2 cellular contexts compared by ENCODE assay signal in genomic region chr1:184310157-184310819, GRCh38.
TF ChIP-seq lines count a peak whose summit lies in the region.

No MANE protein-coding gene starts in this region.

TF ChIP-seq in H1, 55 proteins besides CTCF, POLR2A, EP300 and RAD21 (continued from another document):
- TF ChIP-seq CBX5 (IDR thresholded peaks at IDR 0.05; ENCODE audit: low read depth, low read length): no peak
- TF ChIP-seq SAP30 (IDR thresholded peaks at IDR 0.05; ENCODE audit: insufficient read depth, insufficient replicate concordance, low read length): no peak
- no peak for TF ChIP-seq RBBP5 (IDR thresholded peaks at IDR 0.05; ENCODE audit: borderline replicate concordance, low read depth, low read length)
- TF ChIP-seq SIRT6 (IDR thresholded peaks at IDR 0.05; ENCODE audit: low read length): no peak
- TF ChIP-seq POLR2AphosphoS5 (IDR thresholded peaks at IDR 0.05; ENCODE audit: low read depth, low read length): no peak
- TF ChIP-seq USF2 (IDR thresholded peaks at IDR 0.05; ENCODE audit: low read length): no peak
- no peak for TF ChIP-seq RNF2 (IDR thresholded peaks at IDR 0.05; ENCODE audit: borderline replicate concordance, low read depth, low read length, missing control alignments, poor library complexity, severe bottlenecking)
- TF ChIP-seq EZH2 (IDR thresholded peaks at IDR 0.05; ENCODE audit: low read depth, low read length, severe bottlenecking): no peak
- TF ChIP-seq TAF1 (IDR thresholded peaks at IDR 0.05; ENCODE audit: low read depth, low read length): no peak
- TF ChIP-seq GTF2F1 (IDR thresholded peaks at IDR 0.05; ENCODE audit: borderline replicate concordance, low read depth, low read length): no peak
- TF ChIP-seq JUND (IDR thresholded peaks at IDR 0.05; ENCODE audit: low read length): no peak
- no peak for TF ChIP-seq SRF (IDR thresholded peaks at IDR 0.05; ENCODE audit: low read depth, low read length)
- TF ChIP-seq, protein P1, sequence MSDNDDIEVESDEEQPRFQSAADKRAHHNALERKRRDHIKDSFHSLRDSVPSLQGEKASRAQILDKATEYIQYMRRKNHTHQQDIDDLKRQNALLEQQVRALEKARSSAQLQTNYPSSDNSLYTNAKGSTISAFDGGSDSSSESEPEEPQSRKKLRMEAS (IDR thresholded peaks at IDR 0.05): no peak
- no peak for TF ChIP-seq CHD1 (IDR thresholded peaks at IDR 0.05; ENCODE audit: low read depth, low read length)
- no peak for TF ChIP-seq NANOG (IDR thresholded peaks at IDR 0.05; ENCODE audit: insufficient read depth, low read depth, low read length, poor library complexity, severe bottlenecking)

TF ChIP-seq in HepG2, 621 proteins besides CTCF, POLR2A, EP300 and RAD21 (continued from another document):
- TF ChIP-seq, protein P2, sequence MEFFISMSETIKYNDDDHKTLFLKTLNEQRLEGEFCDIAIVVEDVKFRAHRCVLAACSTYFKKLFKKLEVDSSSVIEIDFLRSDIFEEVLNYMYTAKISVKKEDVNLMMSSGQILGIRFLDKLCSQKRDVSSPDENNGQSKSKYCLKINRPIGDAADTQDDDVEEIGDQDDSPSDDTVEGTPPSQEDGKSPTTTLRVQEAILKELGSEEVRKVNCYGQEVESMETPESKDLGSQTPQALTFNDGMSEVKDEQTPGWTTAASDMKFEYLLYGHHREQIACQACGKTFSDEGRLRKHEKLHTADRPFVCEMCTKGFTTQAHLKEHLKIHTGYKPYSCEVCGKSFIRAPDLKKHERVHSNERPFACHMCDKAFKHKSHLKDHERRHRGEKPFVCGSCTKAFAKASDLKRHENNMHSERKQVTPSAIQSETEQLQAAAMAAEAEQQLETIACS (CRISPR knock-in tag; IDR thresholded peaks at IDR 0.05): no peak
TF ChIP-seq in HepG2: peak in this region for 1.
